21 cellular contexts compared by ENCODE assay signal in the genomic region with DNA sequence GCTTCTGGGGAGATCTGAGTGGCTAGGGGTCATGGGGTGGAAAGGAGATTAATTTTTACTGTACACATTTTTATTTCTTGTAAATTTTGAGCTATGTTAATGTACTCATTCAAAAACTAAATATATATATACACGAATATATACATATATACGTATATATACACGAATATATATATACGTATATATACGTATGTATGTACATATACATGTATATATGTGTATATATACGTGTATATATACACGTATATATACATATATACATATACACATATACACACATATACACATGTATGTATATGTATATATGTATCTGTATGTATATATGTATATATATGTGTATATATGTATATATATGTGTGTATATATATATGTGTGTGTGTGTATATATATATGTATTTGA. TPM values are rescaled to one million over a fixed set of nuclear protein-coding genes. Genes with fewer than 3 reads are reported as not detected.
DNase-seq lines count a peak whose midpoint lies in the region; ATAC-seq, FAIRE-seq and TF ChIP-seq lines count a peak whose summit lies in the region.
"Had no signal": no experiment of that assay in that cellular context is flagged by ENCODE, and none has a peak within 500 bp of the region (broad histone marks: within the 10 kb centered on the region; RNA-seq: fewer than 3 reads in every experiment).

No MANE protein-coding gene starts in this region.

- H4K91ac ChIP-seq in trophoblast cell (ENCODE audit: low read depth, low read length) = no peak overlapping the region

- no peak overlapping the region for H2BK5ac ChIP-seq in trophoblast cell (ENCODE audit: low read depth, low read length, poor library complexity)

- POLR2A ChIA-PET in PC-9 (lab: Charles Lee; ENCODE audit: unreplicated experiment) = no interaction called here
- POLR2A ChIA-PET in RWPE1 (lab: Yijun Ruan, JAX; ENCODE audit: low non-redundant PET) = no interaction called here

- no peaks in the 10 kb centered on the region for H3K9me2 ChIP-seq in PC-9 (ENCODE audit: insufficient read depth)

- H3K4me3 ChIP-seq in ACC112 (ENCODE audit: low read depth, low read length) (no peak overlapping the region), PC-9 (no peak overlapping the region), trophoblast cell (ENCODE audit: low read depth, low read length) (no peak overlapping the region)
- H3K4me3 ChIP-seq: BLaER1 treated with 17β-estradiol and CSF1 and Interleukin-3, amounts not matched to agents 10 nM and 100 nM; GM12878; GM23338 had no signal

- H3K23ac ChIP-seq in trophoblast cell (ENCODE audit: low read length) = no peak overlapping the region

- H2BK120ac ChIP-seq in trophoblast cell (ENCODE audit: insufficient read depth, low read length, poor library complexity) = no peak overlapping the region

- no peak overlapping the region for H3K9ac ChIP-seq in trophoblast cell (ENCODE audit: low read length)
- H3K9ac ChIP-seq: BLaER1 treated with 17β-estradiol and CSF1 and Interleukin-3, amounts not matched to agents 10 nM and 100 nM had no signal

- TF ChIP-seq CTCF in PC-9 (conservative IDR thresholded peaks at IDR 0.05) (no peak), RWPE1 (conservative IDR thresholded peaks at IDR 0.05; ENCODE audit: low read depth) (no peak)

- BruUV-seq in PC-9 (replicated peaks; lab: Mats Ljungman, UMichigan) = no TSS peak

- peak; percentile 68 for FAIRE-seq in A204.1 (lab: Jason Lieb, UNC)
- FAIRE-seq: GM12878 had no signal

- ATAC-seq in GM19328 (IDR thresholded peaks at IDR 0.05; ENCODE audit: unreplicated experiment) (no peak), HG03457 (IDR thresholded peaks at IDR 0.05; ENCODE audit: unreplicated experiment) (no peak)
- ATAC-seq: GM12878, GM23338, HCT116 had no signal

- H2AK5ac ChIP-seq in trophoblast cell (ENCODE audit: low read length) = no peak overlapping the region

- no peaks in the 10 kb centered on the region for H4K20me1 ChIP-seq in PC-9 (ENCODE audit: insufficient read depth)
- H4K20me1 ChIP-seq: BLaER1 treated with 17β-estradiol and CSF1 and Interleukin-3, amounts not matched to agents 10 nM and 100 nM had no signal

- CTCF ChIA-PET in PC-9 (lab: Charles Lee) (no interaction called here), RWPE1 (lab: Yijun Ruan, JAX) (no interaction called here)

- H2BK12ac ChIP-seq in trophoblast cell (ENCODE audit: low read length) = no peak overlapping the region

- H3K9me3 ChIP-seq in PC-9 (ENCODE audit: insufficient read depth, low read depth) = no peaks in the 10 kb centered on the region
- H3K9me3 ChIP-seq in trophoblast cell (ENCODE audit: insufficient read depth, low read depth, low read length) = no peaks in the 10 kb centered on the region
- H3K9me3 ChIP-seq: BE2C had no signal

- no peak overlapping the region for H3K14ac ChIP-seq in trophoblast cell (ENCODE audit: low read length)

- H3K79me2 ChIP-seq in ACC112 (ENCODE audit: control insufficient read depth, insufficient read depth, low read length, unreplicated experiment) = peaks cover 34% of the 10 kb centered on the region
- H3K79me2 ChIP-seq in PC-9 (ENCODE audit: low read depth) = peaks cover 39% of the 10 kb centered on the region
- H3K79me2 ChIP-seq in trophoblast cell (ENCODE audit: control insufficient read depth, insufficient read depth, low read length, poor library complexity) = peaks cover 8% of the 10 kb centered on the region

- H3K36me3 ChIP-seq in ACC112 (ENCODE audit: insufficient read depth, low read length) = no peaks in the 10 kb centered on the region
- H3K36me3 ChIP-seq in PC-9 (ENCODE audit: low read depth) = 0 out of 2 replicates have a peak, but pooled peaks cover 5% of the 10 kb centered on the region
- H3K36me3 ChIP-seq in trophoblast cell (ENCODE audit: control insufficient read depth in 1 of 2, insufficient read depth in 2 of 2, low read length in 2 of 2) = no peaks in the 10 kb centered on the region
- H3K36me3 ChIP-seq: BE2C; BLaER1 treated with 17β-estradiol and CSF1 and Interleukin-3, amounts not matched to agents 10 nM and 100 nM had no signal

- H3K79me1 ChIP-seq in trophoblast cell (ENCODE audit: low read length) = peaks cover 25% of the 10 kb centered on the region

- H3K4me2 ChIP-seq in PC-9 = no peak overlapping the region
- H3K4me2 ChIP-seq in trophoblast cell (ENCODE audit: low read length) = no peak overlapping the region
- H3K4me2 ChIP-seq: BLaER1 treated with 17β-estradiol and CSF1 and Interleukin-3, amounts not matched to agents 10 nM and 100 nM; GM23338 had no signal

- no peak overlapping the region for H4K12ac ChIP-seq in trophoblast cell (ENCODE audit: low read depth, low read length)

- intact Hi-C loops in PC-9 (cut with micrococcal nuclease; ENCODE audit: unreplicated experiment) = loop anchor here (5.0 kb wide), 1 partner anchor 55 kb away; no protein-coding TSS in a partner anchor

- H3K27ac ChIP-seq in ACC112 (ENCODE audit: low read depth, low read length) (peak overlapping the region; percentile 36; the same call in 1 of the 2 replicates), PC-9 (peak overlapping the region; percentile 96), RWPE1 (peak overlapping the region; percentile 40; the same call in 1 of the 2 replicates), trophoblast cell (ENCODE audit: low read depth, low read length) (no peak overlapping the region)
- H3K27ac ChIP-seq: BLaER1 treated with 17β-estradiol and CSF1 and Interleukin-3, amounts not matched to agents 10 nM and 100 nM had no signal

- H2AFZ ChIP-seq in ACC112 (ENCODE audit: low read length, unreplicated experiment) (no peak overlapping the region), PC-9 (no peak overlapping the region), trophoblast cell (ENCODE audit: insufficient read depth, low read length, poor library complexity) (no peak overlapping the region)
- H2AFZ ChIP-seq: GM23338 had no signal

- no peak overlapping the region for H4K8ac ChIP-seq in trophoblast cell (ENCODE audit: low read depth, low read length)

- WGBS in trophoblast cell (ENCODE audit: extremely low coverage, insufficient coverage, insufficient read length) = no CpG with 5 or more reads among the region's 7 CpGs

- H3F3A ChIP-seq in PC-9 (ENCODE audit: insufficient read depth, low read depth) = peaks cover 67% of the 10 kb centered on the region

- no peak for DNase-seq in PC-9
- no peak for DNase-seq in RWPE1 (ENCODE audit: low spot score)
- no peak for DNase-seq in trophoblast cell
- DNase-seq in DMS 273 (lab: John Stamatoyannopoulos, UW; ENCODE audit: unreplicated experiment) = no peak
- DNase-seq: ACHN; AML-193; BE2C; CD4-positive, alpha-beta T cell; CD8-positive, alpha-beta memory T cell; DMS153; DND-41; GDM1; H9 had no signal

- no peak overlapping the region for H3K4ac ChIP-seq in trophoblast cell (ENCODE audit: low read depth, low read length)

- H3K18ac ChIP-seq in trophoblast cell (ENCODE audit: low read length) = no peak overlapping the region

- H3K27me3 ChIP-seq in ACC112 (ENCODE audit: insufficient read depth, low read length) = no peaks in the 10 kb centered on the region
- no peaks in the 10 kb centered on the region for H3K27me3 ChIP-seq in PC-9 (ENCODE audit: insufficient read depth, low read depth)
- no peaks in the 10 kb centered on the region for H3K27me3 ChIP-seq in trophoblast cell (ENCODE audit: insufficient read depth, low read length)
- H3K27me3 ChIP-seq: BE2C had no signal

- peaks cover 55% of the 10 kb centered on the region for H3K4me1 ChIP-seq in ACC112 (ENCODE audit: control insufficient read depth, insufficient read depth, low read length, unreplicated experiment)
- H3K4me1 ChIP-seq in PC-9 (replicated peaks; ENCODE audit: insufficient read depth) = peaks cover 76% of the 10 kb centered on the region
- peaks cover 9 to 18% of the 10 kb centered on the region in 2 experiments for H3K4me1 ChIP-seq in trophoblast cell (ENCODE audit: control insufficient read depth in 1 of 2, insufficient read depth in 2 of 2, low read length in 2 of 2)
- H3K4me1 ChIP-seq: BLaER1 treated with 17β-estradiol and CSF1 and Interleukin-3, amounts not matched to agents 10 nM and 100 nM had no signal

RNA-seq across cellular contexts. Expression of a gene that starts 3.0 kb away (rescaled TPM):
- total RNA-seq in PC-9 (2021) = 109 and 117 TPM in 2 replicates
- 83.4 and 89.8 TPM in 2 replicates for polyA plus RNA-seq in trophoblast cell (2013)
